10 cellular contexts compared by ENCODE assay signal in genomic region chr9:37390759-37391158, GRCh38. TPM values are rescaled to one million over a fixed set of nuclear protein-coding genes. Genes with fewer than 3 reads are reported as not detected.
DNase-seq lines count a peak whose midpoint lies in the region; ATAC-seq, FAIRE-seq and TF ChIP-seq lines count a peak whose summit lies in the region.
"Had no signal": no experiment of that assay in that cellular context is flagged by ENCODE, and none has a peak within 500 bp of the region (broad histone marks: within the 10 kb centered on the region; RNA-seq: fewer than 3 reads in every experiment).

No MANE protein-coding gene starts in this region.

- POLR2A ChIA-PET in activated CD4-positive, alpha-beta T cell treated with anti-CD3 and anti-CD28 coated beads for 36 hours (lab: Charles Lee): no interaction called here
- POLR2A ChIA-PET in K562 (lab: Yijun Ruan, JAX): interaction anchor here (0.6 to 0.8 kb wide), 2 partner anchors 13 to 113 kb away, joined by 3 read pairs; no protein-coding TSS in a partner anchor

- no peak for TF ChIP-seq EP300 in K562 (IDR thresholded peaks at IDR 0.05; ENCODE audit: low read length)

- no peak overlapping the region; the same call in 1 of the 2 replicates for H2AFZ ChIP-seq in K562 (ENCODE audit: low read depth, low read length)
- H2AFZ ChIP-seq: parathyroid adenoma had no signal

- WGBS in K562 (ENCODE audit: insufficient coverage, low coverage, missing lambda C conversion rate): 2% methylated on average over 7 of the region's 7 CpGs
- WGBS in small intestine, 3 donors: 16 to 26% (median 21%) methylated on average over 7 of the region's 7 CpGs

- H3K27ac Mint-ChIP-seq in activated CD4-positive, alpha-beta T cell treated with anti-CD3 and anti-CD28 coated beads for 36 hours: no peak overlapping the region

- CTCF ChIA-PET in activated CD4-positive, alpha-beta T cell treated with anti-CD3 and anti-CD28 coated beads for 36 hours (lab: Charles Lee): interaction anchor here (0.6 to 1.6 kb wide), 3 partner anchors 20 to 395 kb away, joined by 3 to 4 read pairs (median 3); no protein-coding TSS in a partner anchor
- CTCF ChIA-PET in K562 (lab: Yijun Ruan, JAX; ENCODE audit: low intra/inter-chr PET ratio): no interaction called here

- peak; percentile 40 to 76; a peak in 3 of 4 replicates for TF ChIP-seq RAD21 in K562 (CRISPR knock-in tag; conservative IDR thresholded peaks at IDR 0.05 in 1 of 2, IDR thresholded peaks at IDR 0.05 in 1 of 2)

- H3K27me3 Mint-ChIP-seq in activated CD4-positive, alpha-beta T cell treated with anti-CD3 and anti-CD28 coated beads for 36 hours: no peaks in the 10 kb centered on the region

- H3K27ac ChIP-seq in K562 (ENCODE audit: extremely low read depth, low read depth, low read length) (no peak overlapping the region), small intestine (ENCODE audit: low read depth in 1 of 2, low read length in 1 of 2) (no peak overlapping the region)
- H3K27ac ChIP-seq: parathyroid adenoma had no signal

- no peaks in the 10 kb centered on the region for H3K36me3 Mint-ChIP-seq in activated CD4-positive, alpha-beta T cell treated with anti-CD3 and anti-CD28 coated beads for 36 hours (ENCODE audit: low read depth)

- no peak for TF ChIP-seq POLR2A in K562 (conservative IDR thresholded peaks at IDR 0.05)

- H3K9me1 ChIP-seq in K562 (ENCODE audit: control insufficient read depth, insufficient read depth, low read length): no peaks in the 10 kb centered on the region

- no peaks in the 10 kb centered on the region for H3K36me3 ChIP-seq in K562 (ENCODE audit: control insufficient read depth, insufficient read depth, low read length)
- H3K36me3 ChIP-seq in small intestine (ENCODE audit: control insufficient read depth in 2 of 2, insufficient read depth in 2 of 2, low read length in 2 of 2): no peaks in the 10 kb centered on the region

- 0 out of 5 replicates have a peak, but pooled peaks cover 0 to 4% of the 10 kb centered on the region in 2 experiments for H3K27me3 ChIP-seq in K562 (ENCODE audit: control insufficient read depth in 2 of 2, insufficient read depth in 2 of 2, low read length in 2 of 2)
- H3K27me3 ChIP-seq in small intestine (ENCODE audit: control insufficient read depth in 2 of 2, insufficient read depth in 2 of 2, low read length in 2 of 2): no peaks in the 10 kb centered on the region

- no TSS peak for BruUV-seq in K562 (replicated peaks; lab: Mats Ljungman, UMichigan)

- intact Hi-C loops in activated CD4-positive, alpha-beta T cell treated with anti-CD3 and anti-CD28 coated beads for 36 hours (cut with DNase I, micrococcal nuclease): loop anchor here (1.0 kb wide), 2 partner anchors 394 to 395 kb away; no protein-coding TSS in a partner anchor
- intact Hi-C loops in K562 (cut with micrococcal nuclease): loop anchor here (1.0 to 10.0 kb wide), 3 partner anchors 35 to 393 kb away; partner anchors contain the start of gene ZCCHC7

- no peak for ATAC-seq in activated CD4-positive, alpha-beta T cell treated with anti-CD3 and anti-CD28 coated beads for 36 hours
- peak; percentile 85 for ATAC-seq in GM21723 (IDR thresholded peaks at IDR 0.05; ENCODE audit: unreplicated experiment)
- ATAC-seq in K562: peak; percentile 79

- H3K4me3 Mint-ChIP-seq in activated CD4-positive, alpha-beta T cell treated with anti-CD3 and anti-CD28 coated beads for 36 hours: no peak overlapping the region
- H3K4me3 Mint-ChIP-seq: activated T-cell treated with anti-CD3 and anti-CD28 coated beads, Interleukin-2, amount 50 U/mL, for 4 hours had no signal

- TF ChIP-seq CTCF in K562 (IDR thresholded peaks at IDR 0.05 in 2 of 3, conservative IDR thresholded peaks at IDR 0.05 in 1 of 3; ENCODE audit: insufficient read depth in 2 of 3, low read depth in 1 of 3, low read length in 3 of 3): peak; percentile 82 to 84 (median 83)

- no peak overlapping the region for H3K9ac ChIP-seq in K562 (ENCODE audit: insufficient read depth in 1 of 2, low read depth in 2 of 2, low read length in 2 of 2)
- H3K9ac ChIP-seq: parathyroid adenoma had no signal

- H3K4me2 ChIP-seq in K562 (ENCODE audit: insufficient read depth, low read length): no peak overlapping the region

- peak; percentile 94 for FAIRE-seq in K562 (lab: Jason Lieb, UNC)
- no peak for FAIRE-seq in small intestine (lab: Jason Lieb, UNC)

- DNase-seq in activated CD4-positive, alpha-beta T cell treated with anti-CD3 and anti-CD28 coated beads for 36 hours: peak; percentile 67
- DNase-seq in activated CD4-positive, alpha-beta T cell treated with anti-CD3 and anti-CD28 coated beads for 1 hour: no peak
- DNase-seq in HuH-7 (ENCODE audit: low spot score) (peak; percentile 76), K562 (ENCODE audit: extremely low read depth in 1 of 4, low spot score in 3 of 4) (peak; percentile 59 to 80 (median 66)), small intestine (peak; percentile 78), DMS153 (lab: John Stamatoyannopoulos, UW) (no peak), midbrain (lab: John Stamatoyannopoulos, UW) (no peak)
- DNase-seq: activated T-cell treated with anti-CD3 and anti-CD28 coated beads, Interleukin-2, amount 50 U/mL, for 4 hours had no signal

- H3K4me3 ChIP-seq in K562 (no peak overlapping the region), small intestine (ENCODE audit: low read depth in 1 of 2, low read length in 2 of 2) (no peak overlapping the region)

- no peaks in the 10 kb centered on the region for H3K79me2 ChIP-seq in K562 (ENCODE audit: control insufficient read depth, insufficient read depth, low read length)
- H3K79me2 ChIP-seq: parathyroid adenoma had no signal

- H3K4me1 Mint-ChIP-seq in activated CD4-positive, alpha-beta T cell treated with anti-CD3 and anti-CD28 coated beads for 36 hours: no peaks in the 10 kb centered on the region

- H4K20me1 ChIP-seq in K562 (replicated peaks; ENCODE audit: control insufficient read depth, insufficient read depth, low read length): no peaks in the 10 kb centered on the region

- H3K9me3 Mint-ChIP-seq in activated CD4-positive, alpha-beta T cell treated with anti-CD3 and anti-CD28 coated beads for 36 hours (ENCODE audit: low read depth): no peaks in the 10 kb centered on the region
- H3K9me3 Mint-ChIP-seq: activated T-cell treated with anti-CD3 and anti-CD28 coated beads, Interleukin-2, amount 50 U/mL, for 4 hours had no signal

- H3K4me1 ChIP-seq in K562 (replicated peaks in 1 of 2; ENCODE audit: control insufficient read depth in 2 of 2, insufficient read depth in 2 of 2, low read length in 2 of 2) (peaks cover 7 to 8% of the 10 kb centered on the region in 2 experiments; a peak in 2 of 5 replicates), small intestine (ENCODE audit: control insufficient read depth in 2 of 2, insufficient read depth in 1 of 2, low read depth in 1 of 2, low read length in 1 of 2) (no peaks in the 10 kb centered on the region)
- H3K4me1 ChIP-seq: parathyroid adenoma had no signal

- no peaks in the 10 kb centered on the region for H3K9me3 ChIP-seq in K562 (replicated peaks; ENCODE audit: control insufficient read depth, insufficient read depth, low read depth, low read length)
- no peaks in the 10 kb centered on the region for H3K9me3 ChIP-seq in small intestine (ENCODE audit: control insufficient read depth, low read depth)

- in situ Hi-C loops in K562 (cut with MboI): no loop called here

TF ChIP-seq in K562, 482 proteins besides CTCF, POLR2A, EP300 and RAD21 (continues in another document):
- TF ChIP-seq RB1 (IDR thresholded peaks at IDR 0.05; ENCODE audit: low read depth) (peak; percentile 39; the same call in 1 of the 2 replicates), SMC3 (conservative IDR thresholded peaks at IDR 0.05; ENCODE audit: insufficient read depth, low read depth, low read length) (peak; percentile 67), PCBP2 (IDR thresholded peaks at IDR 0.05; ENCODE audit: low read depth, low read length, poor library complexity, severe bottlenecking) (no peak), NRF1 (conservative IDR thresholded peaks at IDR 0.05 in 1 of 2, IDR thresholded peaks at IDR 0.05 in 1 of 2) (0 out of 4 replicates have a peak, but pooled peaks of 1 of the 2 experiments have one; percentile 3), SPI1 (IDR thresholded peaks at IDR 0.05; ENCODE audit: borderline replicate concordance, low read depth, low read length) (peak; percentile 42; the same call in 1 of the 2 replicates), L3MBTL2 (IDR thresholded peaks at IDR 0.05) (0 out of 2 replicates have a peak, but pooled peaks have one; percentile 19), ARHGAP35 (IDR thresholded peaks at IDR 0.05; ENCODE audit: partially characterized antibody) (no peak)

RNA-seq across cellular contexts. Expression of gene GRHPR, which starts 31.7 kb away (rescaled TPM):
- 10 to 100 TPM; 69.1 to 74.4 TPM for total RNA-seq in activated CD4-positive, alpha-beta T cell treated with anti-CD3 and anti-CD28 coated beads for 36 hours
- total RNA-seq in K562 (2011; cell fraction: chromatin; rRNA removed; ENCODE audit: low replicate concordance): 153 and 249 TPM in 2 replicates
- 152 and 167 TPM in 2 replicates for total RNA-seq in K562 (2011; cell fraction: nucleolus; rRNA removed)
- 169 and 188 TPM in 2 replicates for total RNA-seq in K562 (2011; cell fraction: nucleoplasm; rRNA removed)
- total RNA-seq in K562 (2014; rRNA removed): 142 and 188 TPM in 2 replicates
- 60.4 and 81.2 TPM in 2 replicates for total RNA-seq in K562 (2014; rRNA removed; fragmentation: Illumina TruSeq; extraction: Trizol)
- 124 and 128 TPM in 2 replicates for total RNA-seq in K562 (2015; rRNA removed; fragmentation: Illumina TruSeq; extraction: Trizol)
- 120 TPM in 2 replicates for total RNA-seq in K562 (2021)
- polyA plus RNA-seq in K562 (2011; rRNA removed): 140 and 170 TPM in 2 replicates
- 244 and 362 TPM in 2 replicates for polyA plus RNA-seq in K562 (2011; cell fraction: cytosol; rRNA removed)
- polyA plus RNA-seq in K562 (2011; cell fraction: nucleus; rRNA removed): 198 and 228 TPM in 2 replicates
- polyA plus RNA-seq in K562 (2012): 125 and 212 TPM in 2 replicates
- 108 and 122 TPM in 2 replicates for polyA plus RNA-seq in K562 (2014; fragmentation: Illumina TruSeq; extraction: Trizol)
- 10 to 100 TPM; 38.9 to 59.0 TPM for polyA plus RNA-seq in K562 (2014; fragmentation: Nextera tagmentation; extraction: Ambion mirVana)
- 144 and 164 TPM in 2 replicates for polyA plus RNA-seq in K562 (2014; rRNA removed)
- polyA minus RNA-seq in K562 (2011; rRNA and poly(A)+ RNA removed): 88.7 and 103 TPM in 2 replicates
- 76.4 and 82.6 TPM in 2 replicates for polyA minus RNA-seq in K562 (2011; cell fraction: cytosol; rRNA and poly(A)+ RNA removed)
- 75.5 and 95.9 TPM in 2 replicates for polyA minus RNA-seq in K562 (2011; cell fraction: nucleus; rRNA and poly(A)+ RNA removed)
- polyA plus RNA-seq in small intestine: 100 to 1,000 TPM; 103 to 134 (median 132) TPM

Comparison
In these comparisons a context has a peak if more than half of its experiments do, and no peak if none do; other contexts are left out.
1. DNase-seq: peak in activated CD4-positive, alpha-beta T cell treated with anti-CD3 and anti-CD28 coated beads for 36 hours (single experiment), HuH-7 (single experiment), K562 (4 of 4) and small intestine (single experiment); none in activated CD4-positive, alpha-beta T cell treated with anti-CD3 and anti-CD28 coated beads for 1 hour (single experiment), DMS153 (single experiment) and midbrain (single experiment).